Comparison of ENCODE assay signal across 9 cellular contexts in the genomic region with DNA sequence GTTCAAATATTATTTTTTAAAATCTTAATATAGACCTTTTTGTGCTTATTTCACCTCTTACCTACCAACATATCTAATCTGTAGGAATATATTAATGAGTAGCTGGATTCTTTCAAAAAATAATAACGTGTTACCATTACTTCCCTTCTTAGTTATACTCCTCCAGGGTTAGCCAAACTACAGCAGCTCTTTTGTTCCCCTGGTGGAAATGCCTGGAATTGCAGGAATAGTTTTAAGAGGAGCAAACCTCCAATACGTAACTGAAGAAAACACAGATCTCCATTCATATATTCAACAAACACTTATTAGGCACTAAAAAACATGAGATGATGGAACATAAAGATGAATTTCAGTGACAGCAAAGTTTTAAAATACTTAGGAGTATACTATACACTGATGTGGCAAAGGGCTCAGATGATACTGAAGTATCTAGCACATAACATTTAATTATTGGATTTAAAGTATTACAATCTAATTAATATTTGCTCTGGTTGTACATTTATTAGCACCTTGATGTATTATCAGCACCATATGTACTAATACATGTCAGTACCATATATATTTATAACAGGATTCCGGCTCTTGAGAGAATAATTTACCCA.
DNase-seq lines count a peak whose midpoint lies in the region; ATAC-seq, FAIRE-seq and TF ChIP-seq lines count a peak whose summit lies in the region.
"Had no signal": no experiment of that assay in that cellular context is flagged by ENCODE, and none has a peak within 500 bp of the region (broad histone marks: within the 10 kb centered on the region; RNA-seq: fewer than 3 reads in every experiment).

No MANE protein-coding gene starts in this region.

- H3K27me3 ChIP-seq in endothelial cell of umbilical vein (ENCODE audit: control insufficient read depth in 2 of 2, insufficient read depth in 2 of 2, low read length in 2 of 2) = no peaks in the 10 kb centered on the region
- no peaks in the 10 kb centered on the region for H3K27me3 ChIP-seq in CD4-positive, alpha-beta memory T cell (ENCODE audit: insufficient read depth, low read length)

- H3K9me1 ChIP-seq in endothelial cell of umbilical vein (replicated peaks; ENCODE audit: control insufficient read depth, extremely low read depth, insufficient read depth, low read length) = no peaks in the 10 kb centered on the region

- H3K27ac Mint-ChIP-seq in CD4-positive, alpha-beta memory T cell = no peak overlapping the region
- H3K27ac Mint-ChIP-seq in T-helper 2 cell treated with Interferon-gamma antibody and Interleukin-4, amounts not matched to agents 5 μg/mL and 100 μg/mL, for 36 hours = no peak overlapping the region

- no peaks in the 10 kb centered on the region for H3K27me3 Mint-ChIP-seq in CD4-positive, alpha-beta memory T cell
- no peaks in the 10 kb centered on the region for H3K27me3 Mint-ChIP-seq in T-helper 2 cell treated with Interferon-gamma antibody and Interleukin-4, amounts not matched to agents 5 μg/mL and 100 μg/mL, for 36 hours (ENCODE audit: low read depth)

- H3K9me3 Mint-ChIP-seq in CD4-positive, alpha-beta memory T cell = peaks cover 0 to 4% (median under 1%) of the 10 kb centered on the region in 8 donors
- peaks cover 4% of the 10 kb centered on the region for H3K9me3 Mint-ChIP-seq in T-helper 2 cell treated with Interferon-gamma antibody and Interleukin-4, amounts not matched to agents 5 μg/mL and 100 μg/mL, for 36 hours

- H3K4me2 ChIP-seq in endothelial cell of umbilical vein (ENCODE audit: insufficient read depth, low read length) = no peak overlapping the region

- no peak overlapping the region for H3K27ac ChIP-seq in endothelial cell of umbilical vein (ENCODE audit: insufficient read depth, low read depth, low read length)
- H3K27ac ChIP-seq in CD4-positive, alpha-beta memory T cell (ENCODE audit: low read depth, low read length) = no peak overlapping the region

- CTCF ChIA-PET in endothelial cell of umbilical vein (lab: Charles Lee) = interaction anchor here (0.9 to 1.7 kb wide), 8 partner anchors 9 to 258 kb away, joined by 3 to 10 read pairs (median 4); no protein-coding TSS in a partner anchor
- CTCF ChIA-PET in CD4-positive, alpha-beta memory T cell (lab: Charles Lee; ENCODE audit: partially characterized antibody) = interaction anchor here (1.1 kb wide), 1 partner anchor 45 kb away, joined by 3 read pairs; no protein-coding TSS in a partner anchor

- no peaks in the 10 kb centered on the region for H3K79me2 ChIP-seq in endothelial cell of umbilical vein (ENCODE audit: control insufficient read depth, insufficient read depth, low read length)

- no peaks in the 10 kb centered on the region for H3K4me1 Mint-ChIP-seq in CD4-positive, alpha-beta memory T cell
- H3K4me1 Mint-ChIP-seq in T-helper 2 cell treated with Interferon-gamma antibody and Interleukin-4, amounts not matched to agents 5 μg/mL and 100 μg/mL, for 36 hours (ENCODE audit: low read depth) = no peaks in the 10 kb centered on the region

- H3K36me3 Mint-ChIP-seq in CD4-positive, alpha-beta memory T cell = no peaks in the 10 kb centered on the region
- no peaks in the 10 kb centered on the region for H3K36me3 Mint-ChIP-seq in T-helper 2 cell treated with Interferon-gamma antibody and Interleukin-4, amounts not matched to agents 5 μg/mL and 100 μg/mL, for 36 hours (ENCODE audit: low read depth)

- peak; percentile 60 for ATAC-seq in GM18867 (IDR thresholded peaks at IDR 0.05; ENCODE audit: unreplicated experiment)

- no peaks in the 10 kb centered on the region for H3K4me1 ChIP-seq in endothelial cell of umbilical vein (ENCODE audit: control insufficient read depth, extremely low read depth, insufficient read depth, low read length)
- H3K4me1 ChIP-seq in CD4-positive, alpha-beta memory T cell (ENCODE audit: insufficient read depth, low read length) = no peaks in the 10 kb centered on the region

- no peak overlapping the region for H3K4me3 Mint-ChIP-seq in CD4-positive, alpha-beta memory T cell
- H3K4me3 Mint-ChIP-seq in T-helper 2 cell treated with Interferon-gamma antibody and Interleukin-4, amounts not matched to agents 5 μg/mL and 100 μg/mL, for 36 hours = no peak overlapping the region

- POLR2A ChIA-PET in endothelial cell of umbilical vein (lab: Charles Lee) = no interaction called here
- POLR2A ChIA-PET in CD4-positive, alpha-beta memory T cell (lab: Charles Lee; ENCODE audit: partially characterized antibody) = no interaction called here

- no peak for TF ChIP-seq POLR2A in endothelial cell of umbilical vein (IDR thresholded peaks at IDR 0.05; ENCODE audit: low read depth, low read length)

- dilution Hi-C loops in endothelial cell of umbilical vein (cut with MboI; ENCODE audit: extremely low pct_ligation_motif_present, low sequenced_read_pairs) = no loop called here

- intact Hi-C loops in endothelial cell of umbilical vein (cut with micrococcal nuclease) = loop anchor here (1.0 kb wide), 1 partner anchor 258 kb away; no protein-coding TSS in a partner anchor
- intact Hi-C loops in CD4-positive, alpha-beta memory T cell (cut with micrococcal nuclease) = no loop called here

- no peaks in the 10 kb centered on the region for H4K20me1 ChIP-seq in endothelial cell of umbilical vein (replicated peaks; ENCODE audit: control insufficient read depth, extremely low read depth, insufficient read depth, low read length)

- TF ChIP-seq CTCF in AG09309 (IDR thresholded peaks at IDR 0.05; ENCODE audit: control insufficient read depth, insufficient read depth, low read depth, low read length, missing control alignments) = peak; percentile 27
- TF ChIP-seq CTCF in endothelial cell of umbilical vein (IDR thresholded peaks at IDR 0.05; ENCODE audit: extremely low read depth in 1 of 2, insufficient read depth in 1 of 2, low read depth in 1 of 2, low read length in 2 of 2) = peak; percentile 15 to 41

- no peaks in the 10 kb centered on the region for H3K9me3 ChIP-seq in endothelial cell of umbilical vein (replicated peaks; ENCODE audit: control insufficient read depth, insufficient read depth, low read length)
- H3K9me3 ChIP-seq in CD4-positive, alpha-beta memory T cell (ENCODE audit: control insufficient read depth in 1 of 2, low read length in 2 of 2) = no peaks in the 10 kb centered on the region

- BruUV-seq in endothelial cell of umbilical vein (replicated peaks; lab: Mats Ljungman, UMichigan) = no TSS peak

- no peaks in the 10 kb centered on the region for H3K36me3 ChIP-seq in endothelial cell of umbilical vein (ENCODE audit: control insufficient read depth in 2 of 2, extremely low read depth in 1 of 2, insufficient read depth in 2 of 2, low read length in 2 of 2)
- H3K36me3 ChIP-seq in CD4-positive, alpha-beta memory T cell (ENCODE audit: insufficient read depth, low read length) = no peaks in the 10 kb centered on the region

- no peak for FAIRE-seq in endothelial cell of umbilical vein (lab: Jason Lieb, UNC)

- H3K4me3 ChIP-seq in AG09309 (ENCODE audit: control insufficient read depth, low read depth, low read length) (no peak overlapping the region), endothelial cell of umbilical vein (replicated peaks in 1 of 3; ENCODE audit: insufficient read depth in 1 of 3, low read depth in 1 of 3, low read length in 3 of 3) (no peak overlapping the region)
- H3K4me3 ChIP-seq in CD4-positive, alpha-beta memory T cell (ENCODE audit: low read length in 2 of 2) = no peak overlapping the region

- no peak overlapping the region for H2AFZ ChIP-seq in endothelial cell of umbilical vein (ENCODE audit: low read depth, low read length)

- DNase-seq in AG09309 (ENCODE audit: low read depth) = no peak
- peak; percentile 4 for DNase-seq in NCI-H460 (ENCODE audit: extremely low read depth, low read depth)
- DNase-seq in endothelial cell of umbilical vein (ENCODE audit: low read depth, low spot score) = no peak
- DNase-seq in CD4-positive, alpha-beta memory T cell = no peak
- DNase-seq in T-helper 2 cell treated with Interferon-gamma antibody and Interleukin-4, amounts not matched to agents 5 μg/mL and 100 μg/mL, for 36 hours (ENCODE audit: low spot score) = no peak
- no peak for DNase-seq in islet precursor cell
- no peak for DNase-seq in amniotic stem cell (lab: John Stamatoyannopoulos, UW)
- DNase-seq: stimulated activated naive CD4-positive, alpha-beta T cell treated with Interleukin-2 at 50 U/mL for 16 hours had no signal

- no peak overlapping the region for H3K9ac ChIP-seq in endothelial cell of umbilical vein (replicated peaks; ENCODE audit: extremely low read depth, insufficient read depth, low read length)

TF ChIP-seq in endothelial cell of umbilical vein, 7 proteins besides CTCF, POLR2A, EP300 and RAD21:
- TF ChIP-seq JUN (IDR thresholded peaks at IDR 0.05; ENCODE audit: borderline replicate concordance, insufficient read depth, insufficient read length, low read depth) (no peak), MYC (IDR thresholded peaks at IDR 0.05; ENCODE audit: low read depth, low read length) (no peak), POLR2AphosphoS5 (IDR thresholded peaks at IDR 0.05; ENCODE audit: insufficient read depth, low read depth, low read length) (no peak), EZH2 (IDR thresholded peaks at IDR 0.05; ENCODE audit: borderline replicate concordance, low read depth, low read length, severe bottlenecking) (no peak), GATA2 (IDR thresholded peaks at IDR 0.05; ENCODE audit: insufficient read depth, insufficient read length, low read depth, low read length) (no peak), FOS (IDR thresholded peaks at IDR 0.05; ENCODE audit: borderline replicate concordance, insufficient read depth, low read length) (no peak)
- TF ChIP-seq, protein P1, sequence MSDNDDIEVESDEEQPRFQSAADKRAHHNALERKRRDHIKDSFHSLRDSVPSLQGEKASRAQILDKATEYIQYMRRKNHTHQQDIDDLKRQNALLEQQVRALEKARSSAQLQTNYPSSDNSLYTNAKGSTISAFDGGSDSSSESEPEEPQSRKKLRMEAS (IDR thresholded peaks at IDR 0.05; ENCODE audit: insufficient read depth, insufficient read length) = no peak
